21 cellular contexts compared by ENCODE assay signal in genomic region chr4:8657381-8657776, GRCh38.
"Had no signal": no experiment of that assay in that cellular context is flagged by ENCODE, and none has a peak within 500 bp of the region (broad histone marks: within the 10 kb centered on the region; RNA-seq: fewer than 3 reads in every experiment).

No MANE protein-coding gene starts in this region.

- H3K4me3 ChIP-seq: left ventricle myocardium inferior, lung, right lobe of liver, skin epidermis, thoracic aorta had no signal

- H3K9me3 ChIP-seq: right lobe of liver, thoracic aorta had no signal

- ATAC-seq: naive thymus-derived CD4-positive, alpha-beta T cell; T-helper 17 cell had no signal

- H3K27ac ChIP-seq: left ventricle myocardium inferior, right lobe of liver, skin epidermis, thoracic aorta had no signal

- H3K36me3 ChIP-seq: left ventricle myocardium inferior, right lobe of liver, thoracic aorta had no signal

- H3K27me3 ChIP-seq: right lobe of liver had no signal

- H3K4me1 ChIP-seq: left ventricle myocardium inferior, right lobe of liver had no signal

- DNase-seq: activated CD4-positive, alpha-beta memory T cell treated with anti-CD3 and anti-CD28 coated beads for 36 hours; activated CD4-positive, alpha-beta T cell treated with anti-CD3 and anti-CD28 coated beads, Interleukin-2, amount 10 ng/mL, durations not matched to agents 24 days and 14 days; activated CD4-positive, CD25-positive, alpha-beta regulatory T cell treated with anti-CD3 and anti-CD28 coated beads, Interleukin-2, amount 50 U/mL, for 72 hours; activated CD8-positive, alpha-beta memory T cell treated with anti-CD3 and anti-CD28 coated beads, Interleukin-2, amount 50 U/mL, for 48 hours; activated gamma-delta T cell; activated naive CD4-positive, alpha-beta T cell treated with anti-CD3 and anti-CD28 coated beads, Interleukin-2, amount 50 U/mL, for 16 hours; activated T-cell treated with anti-CD3 and anti-CD28 coated beads, Interleukin-2, amount 50 U/mL, for 24 hours; amniotic stem cell; central memory CD4-positive, alpha-beta T cell; effector CD4-positive, alpha-beta T cell; left ventricle myocardium inferior; naive thymus-derived CD4-positive, alpha-beta T cell; occipital lobe; stimulated activated CD4-positive, alpha-beta T cell treated with anti-CD3 and anti-CD28 coated beads, Interleukin-12 subunit alpha, Interleukin-12 subunit beta, amount 100 ng/mL, for 4 hours; stimulated activated CD4-positive, alpha-beta T cell treated with anti-CD3 and anti-CD28 coated beads, Interleukin-4, amount 100 ng/mL, for 1 hour; T-helper 17 cell; T1000 had no signal
